ENCODE assay signal across 22 cellular contexts in the genomic region with DNA sequence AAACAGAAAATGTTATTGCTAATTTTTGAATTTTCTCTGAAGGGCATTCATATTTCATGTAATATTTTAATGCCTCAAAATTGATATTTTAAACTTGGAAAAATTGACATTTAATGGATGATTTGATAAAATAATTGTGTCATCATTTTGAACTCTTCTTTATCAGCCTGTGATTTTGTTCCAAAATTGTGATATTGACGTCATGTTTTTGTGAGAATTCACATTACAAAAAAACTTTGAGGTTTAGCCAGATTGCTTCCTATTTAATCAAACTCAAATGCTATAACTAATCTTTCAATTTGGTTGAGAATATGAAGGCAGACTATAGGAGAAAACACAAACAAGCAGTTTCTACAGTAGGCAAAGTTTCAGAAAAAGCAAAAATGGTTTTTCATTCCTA.
"Had no signal": no experiment of that assay in that cellular context is flagged by ENCODE, and none has a peak within 500 bp of the region (broad histone marks: within the 10 kb centered on the region; RNA-seq: fewer than 3 reads in every experiment).

No MANE protein-coding gene starts in this region.

- FAIRE-seq: colon, endothelial cell of umbilical vein, keratinocyte had no signal

- H3K4me1 ChIP-seq: esophagus muscularis mucosa, foreskin keratinocyte, gastrocnemius medialis, heart right ventricle, left lung, lower lobe of right lung had no signal

- H3K36me3 ChIP-seq: esophagus muscularis mucosa, gastrocnemius medialis, heart right ventricle, left lung, lower lobe of right lung had no signal

- H3K27ac ChIP-seq: coronary artery, esophagus muscularis mucosa, foreskin keratinocyte, gastrocnemius medialis, heart right ventricle, left lung, lower lobe of right lung had no signal

- DNase-seq: dermis blood vessel endothelial cell; dorsolateral prefrontal cortex; effector CD4-positive, alpha-beta T cell; effector memory CD4-positive, alpha-beta T cell; foreskin keratinocyte; gastrocnemius medialis; glutamatergic neuron; head of caudate nucleus; heart right ventricle; hippocampal formation; left cardiac atrium; left lung; left ventricle myocardium superior; lower lobe of right lung; mesenchymal stem cell; mucosa of descending colon; naive B cell had no signal

- H3K4me3 ChIP-seq: coronary artery, dorsolateral prefrontal cortex, esophagus muscularis mucosa, gastrocnemius medialis, heart right ventricle, left lung, lower lobe of right lung, mucosa of descending colon had no signal

- ATAC-seq: foreskin keratinocyte, gastrocnemius medialis, heart right ventricle, left cardiac atrium, left lung, left ventricle myocardium superior, lower lobe of right lung, mucosa of descending colon had no signal

- H3K9me3 ChIP-seq: esophagus muscularis mucosa, gastrocnemius medialis, lower lobe of right lung, mucosa of descending colon had no signal

- H3K27me3 ChIP-seq: dorsolateral prefrontal cortex, esophagus muscularis mucosa, foreskin keratinocyte, gastrocnemius medialis, heart right ventricle, left lung had no signal
